ENCODE assay signal across 8 cellular contexts in the genomic region with DNA sequence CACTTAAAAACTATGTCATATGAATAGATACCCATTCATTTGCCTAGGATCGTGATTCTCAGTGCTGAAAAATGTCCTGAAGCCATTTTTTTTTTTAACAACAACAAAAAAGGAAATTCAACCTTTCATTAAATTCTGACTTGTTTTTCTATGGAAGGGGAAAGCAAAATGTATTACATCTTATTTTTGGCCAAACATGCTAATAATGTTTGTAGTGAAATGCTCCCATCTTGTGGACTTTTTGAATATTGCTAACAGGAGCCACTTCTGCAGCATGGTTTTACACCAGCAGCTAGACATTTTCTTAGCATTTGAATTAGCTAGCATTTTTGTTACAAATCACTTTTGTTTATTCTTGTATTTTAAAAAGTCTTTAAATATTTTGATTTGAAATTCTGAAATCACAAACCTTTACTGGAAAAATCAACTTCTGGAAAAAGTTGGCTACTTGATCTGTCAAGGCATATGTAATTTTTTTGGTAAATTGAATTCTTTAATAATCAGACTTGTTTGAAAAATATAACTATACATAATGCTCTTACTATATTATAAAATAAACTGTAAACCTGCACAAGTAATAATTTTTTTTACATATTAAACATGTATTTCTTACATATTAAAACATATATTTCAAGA.
DNase-seq lines count a peak whose midpoint lies in the region; ATAC-seq, FAIRE-seq and TF ChIP-seq lines count a peak whose summit lies in the region.

No MANE protein-coding gene starts in this region.

- CTCF ChIA-PET in A549 (lab: Yijun Ruan, JAX), result interaction anchor here (0.6 to 2.4 kb wide), 13 partner anchors 10 to 1658 kb away, joined by 3 to 17 read pairs (median 3); no protein-coding TSS in a partner anchor

- no peak overlapping the region for H3K27ac ChIP-seq in A549

- H3K27ac Mint-ChIP-seq in chondrocyte (ENCODE audit: unreplicated experiment) (no peak overlapping the region), mesothelial cell of epicardium (no peak overlapping the region)

- TF ChIP-seq POLR2A in A549 (IDR thresholded peaks at IDR 0.05; ENCODE audit: low read length), result no peak

- peaks cover under 1% of the 10 kb centered on the region; the same call in 2 of the 3 replicates for H3K9me3 ChIP-seq in A549

- POLR2A ChIA-PET in A549 (lab: Yijun Ruan, JAX), result no interaction called here

- no peak overlapping the region for H3K4me3 ChIP-seq in A549

- no peaks in the 10 kb centered on the region for H3K4me1 ChIP-seq in A549

- no peak for TF ChIP-seq EP300 in A549 (IDR thresholded peaks at IDR 0.05)

- peak; percentile 86 for TF ChIP-seq CTCF in A549 (IDR thresholded peaks at IDR 0.05)
- peak; percentile 42 for TF ChIP-seq CTCF in GM12872 (IDR thresholded peaks at IDR 0.05; ENCODE audit: insufficient read depth, low read depth, low read length)
- TF ChIP-seq CTCF in chondrocyte (IDR thresholded peaks at IDR 0.05), result peak; percentile 91
- peak; percentile 51 for TF ChIP-seq CTCF in mesothelial cell of epicardium (IDR thresholded peaks at IDR 0.05; ENCODE audit: unreplicated experiment)
- no peak for TF ChIP-seq CTCF in omental fat pad (IDR thresholded peaks at IDR 0.05)

- no peak overlapping the region for H3K4me2 ChIP-seq in A549

- peak in 1 of 2 experiments; percentile 74; a peak in 2 of 6 replicates for ATAC-seq in A549
- ATAC-seq in omental fat pad (ENCODE audit: low FRiP score), result no peak

- H3K36me3 Mint-ChIP-seq in chondrocyte (ENCODE audit: low read depth) (peaks cover 21% of the 10 kb centered on the region), mesothelial cell of epicardium (peaks cover 51% of the 10 kb centered on the region)

- FAIRE-seq in A549 (lab: Jason Lieb, UNC), result peak; percentile 49

- peak; percentile 49 to 56 for DNase-seq in A549 (ENCODE audit: low read depth in 1 of 2, low spot score in 1 of 2)
- DNase-seq in NCI-H2196 (lab: John Stamatoyannopoulos, UW; ENCODE audit: unreplicated experiment), result peak; percentile 38
- no peak for DNase-seq in chondrocyte (ENCODE audit: low spot score)
- DNase-seq in mesothelial cell of epicardium (ENCODE audit: low spot score in 2 of 2, unreplicated experiment in 2 of 2), result no peak
- DNase-seq in omental fat pad (ENCODE audit: low spot score), result no peak
- DNase-seq in islet precursor cell, result no peak
- no peak for DNase-seq in GDM1 (lab: John Stamatoyannopoulos, UW)

- no peaks in the 10 kb centered on the region for H3K4me1 Mint-ChIP-seq in chondrocyte (ENCODE audit: low read depth)
- H3K4me1 Mint-ChIP-seq in mesothelial cell of epicardium, result no peaks in the 10 kb centered on the region

- 87% methylated on average over 1 of the region's 1 CpG for WGBS in A549 (ENCODE audit: missing lambda C conversion rate)

- H3K27me3 Mint-ChIP-seq in chondrocyte (ENCODE audit: low read depth) (no peaks in the 10 kb centered on the region), mesothelial cell of epicardium (ENCODE audit: low read depth) (no peaks in the 10 kb centered on the region)

- H3K9me3 Mint-ChIP-seq in chondrocyte (ENCODE audit: low read depth) (peaks cover 10% of the 10 kb centered on the region), mesothelial cell of epicardium (peaks cover 11% of the 10 kb centered on the region)

- peak; percentile 84 to 87 for TF ChIP-seq RAD21 in A549 (conservative IDR thresholded peaks at IDR 0.05 in 1 of 2, IDR thresholded peaks at IDR 0.05 in 1 of 2)

- no peak overlapping the region for H3K4me3 Mint-ChIP-seq in chondrocyte (ENCODE audit: unreplicated experiment)
- H3K4me3 Mint-ChIP-seq in mesothelial cell of epicardium, result no peak overlapping the region

TF ChIP-seq in A549, 52 proteins besides CTCF, POLR2A, EP300 and RAD21:
- TF ChIP-seq NFE2L2 (conservative IDR thresholded peaks at IDR 0.05; ENCODE audit: low read length) (no peak), CEBPB (IDR thresholded peaks at IDR 0.05) (no peak), NR3C1 (IDR thresholded peaks at IDR 0.05) (no peak), SMC3 (IDR thresholded peaks at IDR 0.05) (peak; percentile 78)
- TF ChIP-seq, protein P1, sequence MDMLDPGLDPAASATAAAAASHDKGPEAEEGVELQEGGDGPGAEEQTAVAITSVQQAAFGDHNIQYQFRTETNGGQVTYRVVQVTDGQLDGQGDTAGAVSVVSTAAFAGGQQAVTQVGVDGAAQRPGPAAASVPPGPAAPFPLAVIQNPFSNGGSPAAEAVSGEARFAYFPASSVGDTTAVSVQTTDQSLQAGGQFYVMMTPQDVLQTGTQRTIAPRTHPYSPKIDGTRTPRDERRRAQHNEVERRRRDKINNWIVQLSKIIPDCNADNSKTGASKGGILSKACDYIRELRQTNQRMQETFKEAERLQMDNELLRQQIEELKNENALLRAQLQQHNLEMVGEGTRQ (IDR thresholded peaks at IDR 0.05), result no peak

Comparison
In these comparisons a context has a peak if more than half of its experiments do, and no peak if none do; other contexts are left out.
1. DNase-seq: peak in A549 (2 of 2) and NCI-H2196 (single experiment); none in chondrocyte (single experiment), mesothelial cell of epicardium (0 of 2), omental fat pad (single experiment), islet precursor cell (single experiment) and GDM1 (single experiment).
2. CTCF ChIP-seq: peak in A549 (single experiment), GM12872 (single experiment), chondrocyte (single experiment) and mesothelial cell of epicardium (single experiment); none in omental fat pad (0 of 3).